In the genomic region with DNA sequence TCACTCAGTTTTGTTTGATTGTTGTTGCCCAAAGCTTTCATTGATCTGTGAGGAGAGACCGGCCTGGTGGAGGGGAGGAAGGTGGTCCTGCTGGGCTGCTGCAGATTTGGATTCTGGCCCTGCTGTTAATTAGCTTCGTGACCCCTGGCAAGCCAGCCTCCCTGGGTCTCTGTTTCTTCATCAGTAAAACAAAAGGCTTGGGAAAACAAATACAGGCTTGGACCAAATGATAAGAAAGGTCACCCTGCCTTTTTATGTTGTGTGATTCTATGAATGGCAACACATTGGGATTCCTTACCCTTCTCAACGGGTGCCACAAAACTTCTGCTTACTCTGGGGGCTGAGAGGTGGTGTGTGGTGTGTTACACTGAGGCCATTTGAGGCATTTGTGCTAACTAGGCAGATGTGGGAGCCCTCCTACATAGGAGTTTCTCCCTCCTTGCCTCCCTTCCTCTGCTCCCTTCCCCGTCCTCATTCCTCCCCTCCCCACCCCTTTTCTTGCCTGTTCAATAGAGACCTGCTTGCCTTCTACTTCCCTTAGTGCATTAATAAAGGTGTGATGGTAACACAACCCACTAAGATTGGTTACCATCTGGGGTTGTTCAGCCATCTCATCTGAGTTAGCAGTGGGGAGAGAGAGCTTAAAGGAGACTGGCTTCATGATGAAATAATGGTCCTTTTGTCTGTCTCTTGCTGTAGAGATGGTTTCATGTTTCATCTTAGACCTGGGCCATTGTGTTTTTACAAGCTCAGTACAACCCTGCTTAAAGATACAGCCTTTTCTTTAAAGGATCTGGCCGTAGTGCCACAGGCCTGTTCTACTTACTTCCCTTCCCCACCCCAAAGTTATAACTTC, we compare ENCODE assay signal across 11 cellular contexts.
DNase-seq lines count a peak whose midpoint lies in the region; ATAC-seq and TF ChIP-seq lines count a peak whose summit lies in the region.
"Had no signal": no experiment of that assay in that cellular context is flagged by ENCODE, and none has a peak within 500 bp of the region (broad histone marks: within the 10 kb centered on the region; RNA-seq: fewer than 3 reads in every experiment).

No MANE protein-coding gene starts in this region.

- H3K36me3 ChIP-seq in breast epithelium = no peaks in the 10 kb centered on the region
- no peaks in the 10 kb centered on the region for H3K36me3 ChIP-seq in naive thymus-derived CD4-positive, alpha-beta T cell (ENCODE audit: control insufficient read depth in 2 of 3, insufficient read depth in 3 of 3, low read length in 3 of 3)
- H3K36me3 ChIP-seq: ascending aorta had no signal

- no peaks in the 10 kb centered on the region for H3K27me3 ChIP-seq in breast epithelium
- H3K27me3 ChIP-seq in naive thymus-derived CD4-positive, alpha-beta T cell (ENCODE audit: control insufficient read depth in 2 of 2, insufficient read depth in 2 of 2, low read length in 2 of 2) = no peaks in the 10 kb centered on the region
- H3K27me3 ChIP-seq: ascending aorta had no signal

- H3K4me1 Mint-ChIP-seq in type B pancreatic cell (ENCODE audit: unreplicated experiment) = peaks cover 42% of the 10 kb centered on the region
- H3K4me1 Mint-ChIP-seq in naive thymus-derived CD4-positive, alpha-beta T cell = no peaks in the 10 kb centered on the region

- no peak overlapping the region for H3K4me3 ChIP-seq in breast epithelium
- H3K4me3 ChIP-seq in naive thymus-derived CD4-positive, alpha-beta T cell (ENCODE audit: low read length) = no peak overlapping the region
- H3K4me3 ChIP-seq: ascending aorta had no signal

- intact Hi-C loops in breast epithelium (cut with DNase I; ENCODE audit: low total_unique reads) = no loop called here
- intact Hi-C loops in naive thymus-derived CD4-positive, alpha-beta T cell (cut with micrococcal nuclease) = no loop called here

- H3K36me3 Mint-ChIP-seq in type B pancreatic cell = peaks cover 13% of the 10 kb centered on the region
- H3K36me3 Mint-ChIP-seq in naive thymus-derived CD4-positive, alpha-beta T cell = no peaks in the 10 kb centered on the region

- peak overlapping the region; percentile 70 for H3K4me3 Mint-ChIP-seq in type B pancreatic cell
- no peak overlapping the region for H3K4me3 Mint-ChIP-seq in naive thymus-derived CD4-positive, alpha-beta T cell
- H3K4me3 Mint-ChIP-seq: activated B cell treated with CpG ODN at 0.5 μM for 24 hours had no signal

- no peaks in the 10 kb centered on the region for H3K4me1 ChIP-seq in breast epithelium
- H3K4me1 ChIP-seq in naive thymus-derived CD4-positive, alpha-beta T cell (ENCODE audit: control insufficient read depth in 2 of 2, insufficient read depth in 2 of 2, low read length in 2 of 2) = no peaks in the 10 kb centered on the region

- DNase-seq in NCI-H2107 treated with DMSO at 0.1 percent for 48 hours (lab: John Stamatoyannopoulos, UW; ENCODE audit: unreplicated experiment) (peak; percentile 49), NCI-H2107 (lab: John Stamatoyannopoulos, UW) (no peak), breast epithelium (ENCODE audit: low spot score in 2 of 2) (no peak), iris pigment epithelial cell (ENCODE audit: low read depth) (peak; percentile 79), type B pancreatic cell (ENCODE audit: extremely low spot score, unreplicated experiment) (no peak), HUDEP-2 (lab: John Stamatoyannopoulos, UW; ENCODE audit: unreplicated experiment in 76 of 76) (no peak)
- DNase-seq in naive thymus-derived CD4-positive, alpha-beta T cell = no peak
- DNase-seq in stimulated activated CD4-positive, alpha-beta T cell treated with anti-CD3 and anti-CD28 coated beads, Interleukin-15, amount 100 ng/mL, for 24 hours = no peak
- DNase-seq: activated B cell treated with CpG ODN at 0.5 μM for 24 hours, NCI-H2081 had no signal

- TF ChIP-seq CTCF in breast epithelium (IDR thresholded peaks at IDR 0.05) (no peak), type B pancreatic cell (conservative IDR thresholded peaks at IDR 0.05) (no peak)

- H3K9me3 ChIP-seq in breast epithelium = no peaks in the 10 kb centered on the region
- H3K9me3 ChIP-seq in naive thymus-derived CD4-positive, alpha-beta T cell (ENCODE audit: control insufficient read depth in 2 of 3, low read length in 3 of 3) = no peaks in the 10 kb centered on the region
- H3K9me3 ChIP-seq: ascending aorta had no signal

- no peak for ATAC-seq in naive thymus-derived CD4-positive, alpha-beta T cell

- no peaks in the 10 kb centered on the region for H3K27me3 Mint-ChIP-seq in type B pancreatic cell
- H3K27me3 Mint-ChIP-seq in naive thymus-derived CD4-positive, alpha-beta T cell = no peaks in the 10 kb centered on the region
- H3K27me3 Mint-ChIP-seq: activated B cell treated with CpG ODN at 0.5 μM for 24 hours had no signal

- CTCF ChIA-PET in naive thymus-derived CD4-positive, alpha-beta T cell (lab: Charles Lee) = no interaction called here

- POLR2A ChIA-PET in naive thymus-derived CD4-positive, alpha-beta T cell (lab: Charles Lee) = no interaction called here

- no peak for TF ChIP-seq POLR2A in breast epithelium (IDR thresholded peaks at IDR 0.05)

- no peaks in the 10 kb centered on the region for H3K9me3 Mint-ChIP-seq in type B pancreatic cell
- no peaks in the 10 kb centered on the region for H3K9me3 Mint-ChIP-seq in naive thymus-derived CD4-positive, alpha-beta T cell
- H3K9me3 Mint-ChIP-seq: activated B cell treated with CpG ODN at 0.5 μM for 24 hours had no signal

- peak overlapping the region; percentile 87 for H3K27ac Mint-ChIP-seq in type B pancreatic cell
- H3K27ac Mint-ChIP-seq in naive thymus-derived CD4-positive, alpha-beta T cell = no peak overlapping the region
- H3K27ac Mint-ChIP-seq: activated B cell treated with CpG ODN at 0.5 μM for 24 hours had no signal

- peak overlapping the region; percentile 73 to 83 for H3K27ac ChIP-seq in breast epithelium
- no peak overlapping the region for H3K27ac ChIP-seq in naive thymus-derived CD4-positive, alpha-beta T cell (ENCODE audit: low read depth, low read length)
- H3K27ac ChIP-seq: ascending aorta had no signal

Comparison
In these comparisons a context has a peak if more than half of its experiments do, and no peak if none do; other contexts are left out.
1. DNase-seq: peak in NCI-H2107 treated with DMSO at 0.1 percent for 48 hours (single experiment) and iris pigment epithelial cell (single experiment); none in NCI-H2107 (single experiment), breast epithelium (0 of 2), type B pancreatic cell (single experiment), HUDEP-2 (0 of 76), naive thymus-derived CD4-positive, alpha-beta T cell (0 of 9) and stimulated activated CD4-positive, alpha-beta T cell treated with anti-CD3 and anti-CD28 coated beads, Interleukin-15, amount 100 ng/mL, for 24 hours (single experiment).